8 cellular contexts compared by ENCODE assay signal in the genomic region with DNA sequence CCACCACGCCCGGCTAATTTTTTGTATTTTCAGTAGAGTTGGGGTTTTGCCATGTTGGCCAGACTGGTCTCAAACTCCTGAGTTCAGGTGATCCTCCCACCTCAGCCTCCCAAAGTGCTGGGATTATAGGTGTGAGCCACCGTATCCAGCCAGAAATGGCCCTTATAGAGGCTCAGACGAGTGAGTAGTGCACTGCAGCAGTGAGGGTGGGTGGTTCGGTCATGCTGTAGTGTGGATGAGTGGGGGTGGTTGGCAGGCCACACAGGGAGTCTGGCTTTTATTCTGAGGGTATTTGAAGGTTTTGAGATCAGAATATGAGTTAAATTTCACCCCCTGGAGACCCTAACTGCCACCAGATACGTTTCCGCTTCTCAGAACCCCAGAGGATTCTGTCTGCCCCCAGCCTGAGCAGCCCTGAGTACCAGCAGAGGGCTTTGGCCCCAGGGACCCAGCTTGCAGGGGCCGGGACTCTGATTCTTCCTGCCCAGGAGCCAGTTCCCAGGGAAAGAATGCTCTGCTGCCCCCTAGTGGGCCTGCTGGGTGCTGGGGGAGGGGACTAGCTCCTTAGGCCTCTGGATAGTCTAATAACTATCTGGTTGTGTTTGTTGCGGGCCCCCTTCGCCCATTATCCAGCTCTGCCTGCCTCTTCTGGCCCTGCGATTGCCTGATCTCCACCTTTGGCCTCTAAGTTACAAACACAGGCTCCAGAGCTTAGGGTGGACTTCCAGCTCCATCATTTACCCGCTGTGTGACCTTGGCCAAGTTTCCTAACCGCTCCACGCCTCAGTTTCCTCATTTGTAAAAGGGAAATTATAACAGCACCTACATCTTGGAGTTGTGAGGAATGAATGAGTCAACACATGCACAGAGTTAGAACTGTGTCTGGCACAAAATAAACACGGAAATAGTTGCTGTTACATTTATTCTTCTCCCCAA. TPM values are rescaled to one million over a fixed set of nuclear protein-coding genes. Genes with fewer than 3 reads are reported as not detected.
DNase-seq lines count a peak whose midpoint lies in the region; ATAC-seq and TF ChIP-seq lines count a peak whose summit lies in the region.

No MANE protein-coding gene starts in this region.

- H3K27ac ChIP-seq in HUES48 (ENCODE audit: low read depth, low read length): peak overlapping the region; percentile 51
- no peak overlapping the region for H3K27ac ChIP-seq in effector memory CD4-positive, alpha-beta T cell (ENCODE audit: insufficient read depth, low read length, poor library complexity, severe bottlenecking)

- no peaks in the 10 kb centered on the region for H3K9me3 Mint-ChIP-seq in mesothelial cell of epicardium

- ATAC-seq in GM19463 (IDR thresholded peaks at IDR 0.05; ENCODE audit: unreplicated experiment): no peak

- H3K9me3 ChIP-seq in HUES48 (ENCODE audit: control insufficient read depth, insufficient read depth, low read length): no peaks in the 10 kb centered on the region
- no peaks in the 10 kb centered on the region for H3K9me3 ChIP-seq in effector memory CD4-positive, alpha-beta T cell (ENCODE audit: control insufficient read depth, low read length)

- DNase-seq in GM12864 (ENCODE audit: low read depth) (peak; percentile 55), NOMO-1 treated with dmso at 0.1 percent for 144 hours (lab: John Stamatoyannopoulos, UW; ENCODE audit: unreplicated experiment) (peak; percentile 73), mesothelial cell of epicardium (ENCODE audit: low spot score in 2 of 2, unreplicated experiment in 2 of 2) (peak; percentile 78 to 97)
- peak; percentile 78 to 96 (median 94) for DNase-seq in activated CD8-positive, alpha-beta memory T cell treated with anti-CD3 and anti-CD28 coated beads for 48 hours (ENCODE audit: low read depth in 2 of 3, low spot score in 2 of 3)
- peak; percentile 82 to 88 (median 86) for DNase-seq in effector memory CD4-positive, alpha-beta T cell
- DNase-seq in stimulated activated CD8-positive, alpha-beta memory T cell treated with anti-CD3 and anti-CD28 coated beads, Interleukin-15, amount 100 ng/mL, for 24 hours (ENCODE audit: low read depth): peak; percentile 87

- no peaks in the 10 kb centered on the region for H3K27me3 ChIP-seq in HUES48 (ENCODE audit: control insufficient read depth, insufficient read depth, low read length)
- H3K27me3 ChIP-seq in effector memory CD4-positive, alpha-beta T cell (replicated peaks; ENCODE audit: control insufficient read depth, insufficient read depth, low read length, poor library complexity, severe bottlenecking): no peaks in the 10 kb centered on the region

- peak; percentile 92 for TF ChIP-seq CTCF in GM12864 (IDR thresholded peaks at IDR 0.05; ENCODE audit: low read depth, low read length, missing control alignments)
- TF ChIP-seq CTCF in mesothelial cell of epicardium (IDR thresholded peaks at IDR 0.05; ENCODE audit: unreplicated experiment): peak; percentile 87

- peak overlapping the region; percentile 67 for H3K27ac Mint-ChIP-seq in mesothelial cell of epicardium

- H3K4me3 ChIP-seq in GM12864 (ENCODE audit: low read depth, low read length) (no peak overlapping the region), HUES48 (ENCODE audit: low read depth, low read length) (no peak overlapping the region)
- H3K4me3 ChIP-seq in effector memory CD4-positive, alpha-beta T cell (ENCODE audit: insufficient read depth, low read depth, low read length, poor library complexity, severe bottlenecking): no peak overlapping the region

- H3K4me1 Mint-ChIP-seq in mesothelial cell of epicardium: peaks cover 10% of the 10 kb centered on the region

- peaks cover 6% of the 10 kb centered on the region; the same call in 1 of the 2 replicates for H3K4me1 ChIP-seq in HUES48 (ENCODE audit: control insufficient read depth, insufficient read depth, low read length)
- H3K4me1 ChIP-seq in effector memory CD4-positive, alpha-beta T cell (ENCODE audit: control insufficient read depth, insufficient read depth, low read length, poor library complexity, severe bottlenecking): peaks cover 18% of the 10 kb centered on the region

- peaks cover 40% of the 10 kb centered on the region for H3K36me3 ChIP-seq in HUES48 (ENCODE audit: control insufficient read depth, insufficient read depth, low read length)
- H3K36me3 ChIP-seq in effector memory CD4-positive, alpha-beta T cell (ENCODE audit: control insufficient read depth, insufficient read depth, low read length): no peaks in the 10 kb centered on the region

- H3K36me3 Mint-ChIP-seq in mesothelial cell of epicardium: peaks cover 6% of the 10 kb centered on the region

- H3K9ac ChIP-seq in HUES48 (ENCODE audit: low read depth, low read length): no peak overlapping the region

- no peaks in the 10 kb centered on the region for H3K27me3 Mint-ChIP-seq in mesothelial cell of epicardium (ENCODE audit: low read depth)

- peak overlapping the region; percentile 74 for H3K4me3 Mint-ChIP-seq in mesothelial cell of epicardium

RNA-seq across cellular contexts. Expression of a gene that starts 2.0 kb away (rescaled TPM):
- 10.7 to 12.6 TPM (median 11.8 TPM) in 3 replicates for total RNA-seq in mesothelial cell of epicardium

RNA-seq across cellular contexts. Expression of a gene that starts 14.2 kb away (rescaled TPM):
- 24.2 to 25.2 TPM (median 24.8 TPM) in 3 replicates for total RNA-seq in mesothelial cell of epicardium

RNA-seq across cellular contexts. Expression of a gene that starts 20.4 kb away (rescaled TPM):
- 31.8 to 35.4 TPM (median 33.1 TPM) in 3 replicates for total RNA-seq in mesothelial cell of epicardium

RNA-seq across cellular contexts. Expression of a gene that starts 27.0 kb away (rescaled TPM):
- total RNA-seq in mesothelial cell of epicardium: 0.86 to 1.6 TPM (median 1.4 TPM) in 3 replicates

RNA-seq across cellular contexts. Expression of a gene that starts 34.8 kb away (rescaled TPM):
- 1.4 to 4.4 TPM (median 2.8 TPM) in 3 replicates for total RNA-seq in mesothelial cell of epicardium
